15 cellular contexts compared by ENCODE assay signal in the genomic region with DNA sequence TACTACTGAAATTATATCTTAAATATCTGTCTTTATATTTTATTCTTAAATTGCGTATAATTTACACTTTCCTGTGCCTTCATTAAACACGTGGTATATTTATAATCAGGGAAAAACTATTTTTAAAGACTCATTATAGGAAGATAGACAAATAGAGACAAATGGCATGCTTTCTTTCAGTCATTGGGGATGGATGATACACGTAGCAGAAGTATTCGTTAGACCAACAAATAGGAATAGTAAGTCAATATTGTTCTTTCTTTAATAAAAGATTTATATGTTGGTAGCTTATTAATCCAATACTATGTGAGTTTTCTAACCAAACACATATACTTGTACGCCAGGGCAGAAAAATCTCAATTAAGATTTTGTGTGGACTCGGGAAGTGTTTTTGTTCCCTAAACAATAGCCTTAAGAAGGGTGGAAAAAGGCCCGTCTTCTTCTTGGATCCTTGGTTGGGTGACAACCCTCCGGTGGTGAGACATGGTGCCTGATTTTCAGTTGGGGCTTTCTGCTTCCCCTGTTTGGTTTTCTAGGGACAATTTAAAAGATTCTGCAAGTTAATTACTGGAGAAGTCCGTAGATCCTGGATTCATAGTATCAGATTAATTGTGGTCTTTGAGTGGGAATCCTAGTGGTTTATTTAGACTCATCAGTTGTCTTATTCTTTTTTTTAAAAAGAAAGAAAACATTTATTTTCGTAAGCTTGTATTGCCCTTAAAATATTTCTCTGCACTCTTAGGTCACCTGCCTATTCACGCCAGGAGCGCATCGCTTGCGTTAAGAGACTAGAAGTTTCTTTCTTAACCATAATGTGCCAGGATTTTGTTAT.
DNase-seq lines count a peak whose midpoint lies in the region; ATAC-seq and TF ChIP-seq lines count a peak whose summit lies in the region.
"Had no signal": no experiment of that assay in that cellular context is flagged by ENCODE, and none has a peak within 500 bp of the region (broad histone marks: within the 10 kb centered on the region; RNA-seq: fewer than 3 reads in every experiment).

No MANE protein-coding gene starts in this region.

- intact Hi-C loops in stomach (cut with DNase I; ENCODE audit: low total_unique reads), result no loop called here

- no peak overlapping the region for H3K4me3 ChIP-seq in astrocyte of the spinal cord (ENCODE audit: low read depth, low read length)
- peak overlapping the region in 1 of 4 donors; percentile 32 for H3K4me3 ChIP-seq in stomach
- H3K4me3 ChIP-seq: cardiac muscle cell had no signal

- no peak for ATAC-seq in foreskin keratinocyte
- ATAC-seq: activated T-cell treated with anti-CD3 and anti-CD28 coated beads, Interleukin-2, amount 50 U/mL, for 72 hours had no signal

- H3K4me1 ChIP-seq in stomach (peaks cover 83 to 100% (median 93%) of the 10 kb centered on the region in 4 donors), foreskin keratinocyte (peaks cover 34% of the 10 kb centered on the region)

- DNase-seq in HS-27A (ENCODE audit: low read depth) (peak; percentile 40), astrocyte of the spinal cord (ENCODE audit: low read depth, low spot score) (peak; percentile 12), inferior parietal cortex (ENCODE audit: extremely low spot score) (peak; percentile 18), stomach (peak; percentile 23), hippocampal formation (lab: John Stamatoyannopoulos, UW) (no peak), DMS53 treated with DMSO at 0.1 percent for 48 hours (lab: John Stamatoyannopoulos, UW; ENCODE audit: unreplicated experiment) (no peak), foreskin keratinocyte (no peak)
- DNase-seq in activated CD8-positive, alpha-beta memory T cell treated with anti-CD3 and anti-CD28 coated beads, Interleukin-2, amount 50 U/mL, for 4 hours, result no peak
- DNase-seq: activated T-cell treated with anti-CD3 and anti-CD28 coated beads, Interleukin-2, amount 50 U/mL, for 72 hours; C1 segment of cervical spinal cord; foreskin fibroblast; KG1; NCI-H446; WERI-Rb-1 had no signal

- H3K36me3 ChIP-seq in stomach, result peaks cover 0 to 4% (median 0%) of the 10 kb centered on the region in 4 donors
- H3K36me3 ChIP-seq: cardiac muscle cell, WERI-Rb-1 had no signal

- H3K27me3 ChIP-seq in stomach, result no peaks in the 10 kb centered on the region
- H3K27me3 ChIP-seq in foreskin keratinocyte, result no peaks in the 10 kb centered on the region

- H3K27ac ChIP-seq in stomach, result peak overlapping the region in 4 of 5 donors; percentile 99 to 100 (median 100)
- H3K27ac ChIP-seq in foreskin keratinocyte, result no peak overlapping the region
- H3K27ac ChIP-seq: cardiac muscle cell, WERI-Rb-1 had no signal

- WGBS in stomach, 5 donors, result 64 to 76% (median 72%) methylated on average over 14 of the region's 14 CpGs

- TF ChIP-seq CTCF in astrocyte of the spinal cord (IDR thresholded peaks at IDR 0.05; ENCODE audit: low read depth, low read length), result no peak
- no peak for TF ChIP-seq CTCF in stomach (IDR thresholded peaks at IDR 0.05)
- TF ChIP-seq CTCF in foreskin keratinocyte (conservative IDR thresholded peaks at IDR 0.05), result no peak

- TF ChIP-seq EP300 in stomach (IDR thresholded peaks at IDR 0.05), result no peak

- in situ Hi-C loops in astrocyte of the spinal cord (cut with HindIII; ENCODE audit: low sequenced_read_pairs), result no loop called here

- no peak for TF ChIP-seq POLR2A in stomach (IDR thresholded peaks at IDR 0.05)

- no peaks in the 10 kb centered on the region for H3K9me3 ChIP-seq in stomach

Comparison
In these comparisons a context has a peak if more than half of its experiments do, and no peak if none do; other contexts are left out.
1. DNase-seq: peak in HS-27A (single experiment), astrocyte of the spinal cord (single experiment), inferior parietal cortex (single experiment) and stomach (single experiment); none in hippocampal formation (0 of 2), DMS53 treated with DMSO at 0.1 percent for 48 hours (single experiment), activated CD8-positive, alpha-beta memory T cell treated with anti-CD3 and anti-CD28 coated beads, Interleukin-2, amount 50 U/mL, for 4 hours (single experiment) and foreskin keratinocyte (0 of 2).